In genomic region chr7:38318803-38319416, GRCh38 we compare ENCODE assay signal across 8 cellular contexts.
DNase-seq lines count a peak whose midpoint lies in the region; ATAC-seq and TF ChIP-seq lines count a peak whose summit lies in the region.

No MANE protein-coding gene starts in this region.

- H3K4me2 ChIP-seq in smooth muscle cell = peak overlapping the region; percentile 33

- no peaks in the 10 kb centered on the region for H3K9me3 Mint-ChIP-seq in CD4-positive, alpha-beta memory T cell
- no peaks in the 10 kb centered on the region for H3K9me3 Mint-ChIP-seq in activated T-helper 2 cell treated with anti-CD3 and anti-CD28 coated beads, Interferon-gamma antibody, Interleukin-2, Interleukin-4, amounts not matched to agents 10 μg/mL and 5 μg/mL and 100 μg/mL, durations not matched to agents 14 hours and 24 hours and 36 hours

- H3K4me3 Mint-ChIP-seq in CD4-positive, alpha-beta memory T cell = peak overlapping the region; percentile 70 to 87 (median 72)
- H3K4me3 Mint-ChIP-seq in activated T-helper 2 cell treated with anti-CD3 and anti-CD28 coated beads, Interferon-gamma antibody, Interleukin-2, Interleukin-4, amounts not matched to agents 10 μg/mL and 5 μg/mL and 100 μg/mL, durations not matched to agents 14 hours and 24 hours and 36 hours (ENCODE audit: low read depth) = peak overlapping the region; percentile 49

- H3K9ac ChIP-seq in smooth muscle cell (ENCODE audit: low read depth) = no peak overlapping the region

- H3K27ac Mint-ChIP-seq in CD4-positive, alpha-beta memory T cell = peak overlapping the region; percentile 72 to 90 (median 87)
- peak overlapping the region; percentile 38 for H3K27ac Mint-ChIP-seq in activated T-helper 2 cell treated with anti-CD3 and anti-CD28 coated beads, Interferon-gamma antibody, Interleukin-2, Interleukin-4, amounts not matched to agents 10 μg/mL and 5 μg/mL and 100 μg/mL, durations not matched to agents 14 hours and 24 hours and 36 hours

- no peaks in the 10 kb centered on the region for H3F3A ChIP-seq in smooth muscle cell (ENCODE audit: low read depth)

- intact Hi-C loops in CD4-positive, alpha-beta memory T cell (cut with micrococcal nuclease) = loop anchor here (1.0 to 5.0 kb wide), 3 partner anchors 14 to 104 kb away; no protein-coding TSS in a partner anchor
- intact Hi-C loops in activated T-helper 2 cell treated with anti-CD3 and anti-CD28 coated beads, Interferon-gamma antibody, Interleukin-2, Interleukin-4, amounts not matched to agents 10 μg/mL and 5 μg/mL and 100 μg/mL, durations not matched to agents 14 hours and 24 hours and 36 hours (cut with micrococcal nuclease) = no loop called here
- intact Hi-C loops in left ventricle myocardium superior (cut with micrococcal nuclease) = no loop called here

- CTCF ChIA-PET in CD4-positive, alpha-beta memory T cell (lab: Charles Lee; ENCODE audit: partially characterized antibody) = interaction anchor here (0.6 to 9.7 kb wide), 19 partner anchors 9 to 209 kb away, joined by 3 to 135 read pairs (median 6); no protein-coding TSS in a partner anchor

- DNase-seq in CD4-positive, alpha-beta memory T cell = no peak
- DNase-seq in NCI-H524 (lab: John Stamatoyannopoulos, UW) (peak; percentile 86 to 89), left ventricle myocardium superior (no peak), smooth muscle cell (lab: John Stamatoyannopoulos, UW; ENCODE audit: unreplicated experiment) (no peak)
- no peak for DNase-seq in activated T-helper 2 cell treated with anti-CD3 and anti-CD28 coated beads, Interferon-gamma antibody, Interleukin-2, Interleukin-4, amounts not matched to agents 10 μg/mL and 5 μg/mL and 100 μg/mL, durations not matched to agents 14 hours and 24 hours and 36 hours (ENCODE audit: low spot score)

- H3K27ac ChIP-seq in CD4-positive, alpha-beta memory T cell (ENCODE audit: low read depth, low read length) = peak overlapping the region; percentile 31
- peak overlapping the region; percentile 48 for H3K27ac ChIP-seq in smooth muscle cell (ENCODE audit: low read depth)

- no peaks in the 10 kb centered on the region for H3K27me3 Mint-ChIP-seq in CD4-positive, alpha-beta memory T cell
- peaks cover 3% of the 10 kb centered on the region for H3K27me3 Mint-ChIP-seq in activated T-helper 2 cell treated with anti-CD3 and anti-CD28 coated beads, Interferon-gamma antibody, Interleukin-2, Interleukin-4, amounts not matched to agents 10 μg/mL and 5 μg/mL and 100 μg/mL, durations not matched to agents 14 hours and 24 hours and 36 hours (ENCODE audit: low read depth)

- H3K4me1 ChIP-seq in CD4-positive, alpha-beta memory T cell (ENCODE audit: insufficient read depth, low read length) = peaks cover 36% of the 10 kb centered on the region
- H3K4me1 ChIP-seq in smooth muscle cell (ENCODE audit: low read depth) = no peaks in the 10 kb centered on the region

- no peaks in the 10 kb centered on the region for H4K20me1 ChIP-seq in smooth muscle cell (ENCODE audit: low read depth)

- TF ChIP-seq CTCF in smooth muscle cell (IDR thresholded peaks at IDR 0.05; ENCODE audit: borderline replicate concordance, insufficient read depth, poor library complexity, severe bottlenecking) = peak; percentile 56

- no peaks in the 10 kb centered on the region for H3K36me3 Mint-ChIP-seq in CD4-positive, alpha-beta memory T cell
- no peaks in the 10 kb centered on the region for H3K36me3 Mint-ChIP-seq in activated T-helper 2 cell treated with anti-CD3 and anti-CD28 coated beads, Interferon-gamma antibody, Interleukin-2, Interleukin-4, amounts not matched to agents 10 μg/mL and 5 μg/mL and 100 μg/mL, durations not matched to agents 14 hours and 24 hours and 36 hours (ENCODE audit: low read depth)

- 7% methylated on average over 4 of the region's 4 CpGs for WGBS in smooth muscle cell (ENCODE audit: low lambda C conversion rate)

- POLR2A ChIA-PET in CD4-positive, alpha-beta memory T cell (lab: Charles Lee; ENCODE audit: partially characterized antibody) = interaction anchor here (1.4 to 3.3 kb wide), 3 partner anchors 11 to 103 kb away, joined by 5 to 21 read pairs (median 11); no protein-coding TSS in a partner anchor

- H3K27me3 ChIP-seq in CD4-positive, alpha-beta memory T cell (ENCODE audit: insufficient read depth, low read length) = no peaks in the 10 kb centered on the region
- no peaks in the 10 kb centered on the region for H3K27me3 ChIP-seq in smooth muscle cell (ENCODE audit: low read depth)

- peak; percentile 87 for ATAC-seq in GM18873 (IDR thresholded peaks at IDR 0.05; ENCODE audit: low FRiP score, unreplicated experiment)
- peak; percentile 67 for ATAC-seq in HG03378 (IDR thresholded peaks at IDR 0.05; ENCODE audit: unreplicated experiment)
- peak; percentile 75 for ATAC-seq in left ventricle myocardium superior
- ATAC-seq in HG03196 (IDR thresholded peaks at IDR 0.05; ENCODE audit: unreplicated experiment) = no peak

- H3K36me3 ChIP-seq in CD4-positive, alpha-beta memory T cell (ENCODE audit: insufficient read depth, low read length) = no peaks in the 10 kb centered on the region
- H3K36me3 ChIP-seq in smooth muscle cell (ENCODE audit: low read depth) = no peaks in the 10 kb centered on the region

- H3K79me2 ChIP-seq in smooth muscle cell (ENCODE audit: low read depth) = no peaks in the 10 kb centered on the region

- no peak overlapping the region for H2AFZ ChIP-seq in smooth muscle cell (ENCODE audit: low read depth)

- peaks cover 15 to 43% (median 22%) of the 10 kb centered on the region in 4 donors for H3K4me1 Mint-ChIP-seq in CD4-positive, alpha-beta memory T cell
- peaks cover 22% of the 10 kb centered on the region for H3K4me1 Mint-ChIP-seq in activated T-helper 2 cell treated with anti-CD3 and anti-CD28 coated beads, Interferon-gamma antibody, Interleukin-2, Interleukin-4, amounts not matched to agents 10 μg/mL and 5 μg/mL and 100 μg/mL, durations not matched to agents 14 hours and 24 hours and 36 hours (ENCODE audit: low read depth)

- no peak overlapping the region for H3K4me3 ChIP-seq in CD4-positive, alpha-beta memory T cell (ENCODE audit: low read length in 2 of 2)
- no peak overlapping the region for H3K4me3 ChIP-seq in smooth muscle cell

- H3K9me3 ChIP-seq in CD4-positive, alpha-beta memory T cell (ENCODE audit: control insufficient read depth in 1 of 2, low read length in 2 of 2) = no peaks in the 10 kb centered on the region
- no peaks in the 10 kb centered on the region for H3K9me3 ChIP-seq in smooth muscle cell (replicated peaks; ENCODE audit: low read depth)

Comparison
In these comparisons a context has a peak if more than half of its experiments do, and no peak if none do; other contexts are left out.
1. DNase-seq: peak in NCI-H524 (2 of 2); none in CD4-positive, alpha-beta memory T cell (0 of 5), activated T-helper 2 cell treated with anti-CD3 and anti-CD28 coated beads, Interferon-gamma antibody, Interleukin-2, Interleukin-4, amounts not matched to agents 10 μg/mL and 5 μg/mL and 100 μg/mL, durations not matched to agents 14 hours and 24 hours and 36 hours (single experiment), left ventricle myocardium superior (single experiment) and smooth muscle cell (single experiment).